17 cellular contexts compared by ENCODE assay signal in the genomic region with DNA sequence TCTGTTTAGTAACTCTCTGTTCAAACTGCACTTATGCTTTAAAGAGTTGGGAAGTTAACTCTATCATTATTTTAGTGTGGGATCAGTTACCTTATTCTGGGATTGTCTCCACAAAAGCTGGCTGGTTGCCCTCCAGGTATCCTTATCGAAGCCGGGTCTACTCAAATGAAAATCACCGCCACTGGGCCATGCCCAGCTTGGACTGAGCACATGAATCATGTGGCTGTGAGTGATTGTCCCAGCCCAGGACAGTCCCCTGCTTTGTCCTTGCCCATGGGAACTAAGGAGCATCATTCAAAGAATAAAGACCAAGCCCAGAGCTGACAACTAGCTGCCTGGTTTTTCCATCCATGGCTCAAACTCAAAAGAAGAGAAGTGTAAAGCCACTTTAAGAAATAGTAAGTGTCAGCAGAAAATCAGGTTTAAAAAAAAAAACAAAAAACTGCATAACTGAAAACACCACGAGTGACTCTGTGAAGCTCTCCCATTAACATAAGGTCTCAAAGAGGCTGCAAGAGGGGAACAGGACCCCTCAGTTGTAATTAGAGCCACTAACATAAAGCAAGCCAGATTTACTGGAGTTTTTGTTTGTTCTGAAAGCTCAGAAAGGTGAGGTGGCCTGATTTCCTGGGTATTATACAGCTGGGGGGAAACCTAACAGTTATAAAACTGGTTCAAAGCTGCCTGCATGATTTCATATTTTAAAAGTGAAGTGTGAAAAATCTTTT.
A peak's percentile ranks its signal among the peaks of the same experiment; 100 is the strongest.
DNase-seq lines count a peak whose midpoint lies in the region; ATAC-seq and TF ChIP-seq lines count a peak whose summit lies in the region.
"Had no signal": no experiment of that assay in that cellular context is flagged by ENCODE, and none has a peak within 500 bp of the region (broad histone marks: within the 10 kb centered on the region; RNA-seq: fewer than 3 reads in every experiment).

No MANE protein-coding gene starts in this region.

- CTCF ChIA-PET in CD8-positive, alpha-beta T cell (lab: Charles Lee) = interaction anchor here (1.0 to 3.2 kb wide), 4 partner anchors 18 to 390 kb away, joined by 3 to 11 read pairs (median 4); no protein-coding TSS in a partner anchor
- CTCF ChIA-PET in PC-3 (lab: Charles Lee) = no interaction called here

- BruUV-seq in PC-3 (replicated peaks; lab: Mats Ljungman, UMichigan) = no TSS peak

- H4K20me1 ChIP-seq in GM23338 (replicated peaks; ENCODE audit: insufficient read depth) = no peaks in the 10 kb centered on the region
- no peaks in the 10 kb centered on the region for H4K20me1 ChIP-seq in PC-3 (ENCODE audit: low read length)
- H4K20me1 ChIP-seq in neural progenitor cell (ENCODE audit: low read depth) = no peaks in the 10 kb centered on the region

- H3K4me3 ChIP-seq in CD8-positive, alpha-beta T cell (ENCODE audit: low read depth, low read length) = no peak overlapping the region
- no peak overlapping the region for H3K4me3 ChIP-seq in GM23338
- no peak overlapping the region for H3K4me3 ChIP-seq in PC-3 (ENCODE audit: low read length)
- no peak overlapping the region for H3K4me3 ChIP-seq in neural progenitor cell
- H3K4me3 ChIP-seq in aorta (ENCODE audit: low read length in 2 of 2) = no peak overlapping the region
- H3K4me3 ChIP-seq: HAP-1 had no signal

- H3F3A ChIP-seq in GM23338 (replicated peaks; ENCODE audit: low read depth) (no peaks in the 10 kb centered on the region), PC-3 (ENCODE audit: low read length, unreplicated experiment) (no peaks in the 10 kb centered on the region), neural progenitor cell (ENCODE audit: low read depth) (no peaks in the 10 kb centered on the region)

- H3K4me3 Mint-ChIP-seq in CD8-positive, alpha-beta T cell = no peak overlapping the region
- H3K4me3 Mint-ChIP-seq in GM23338 (no peak overlapping the region), neural progenitor cell (no peak overlapping the region)

- H3K9me3 Mint-ChIP-seq in CD8-positive, alpha-beta T cell = no peaks in the 10 kb centered on the region
- H3K9me3 Mint-ChIP-seq in GM23338 = no peaks in the 10 kb centered on the region
- H3K9me3 Mint-ChIP-seq in neural progenitor cell = no peaks in the 10 kb centered on the region

- no peaks in the 10 kb centered on the region for H3K79me2 ChIP-seq in GM23338 (replicated peaks; ENCODE audit: insufficient read depth)
- no peaks in the 10 kb centered on the region for H3K79me2 ChIP-seq in PC-3 (ENCODE audit: low read length)
- no peaks in the 10 kb centered on the region for H3K79me2 ChIP-seq in neural progenitor cell (ENCODE audit: low read depth)

- intact Hi-C loops in CD8-positive, alpha-beta T cell (cut with DNase I, micrococcal nuclease) = no loop called here
- intact Hi-C loops in PC-3 (cut with micrococcal nuclease) (no loop called here), aorta (cut with DNase I) (no loop called here)

- H3K4me1 ChIP-seq in CD8-positive, alpha-beta T cell (ENCODE audit: insufficient read depth, low read length) = peaks cover 32% of the 10 kb centered on the region
- peaks cover 3% of the 10 kb centered on the region for H3K4me1 ChIP-seq in GM23338 (ENCODE audit: insufficient read depth)
- H3K4me1 ChIP-seq in PC-3 (ENCODE audit: insufficient read depth, low read length) = peaks cover 7% of the 10 kb centered on the region; the same call in 1 of the 2 replicates
- peaks cover 18% of the 10 kb centered on the region for H3K4me1 ChIP-seq in neural progenitor cell
- no peaks in the 10 kb centered on the region for H3K4me1 ChIP-seq in aorta (ENCODE audit: control insufficient read depth in 1 of 2, insufficient read depth in 2 of 2, low read length in 2 of 2)

- no peak overlapping the region for H3K4me2 ChIP-seq in GM23338
- no peak overlapping the region for H3K4me2 ChIP-seq in PC-3 (ENCODE audit: low read length)
- no peak overlapping the region for H3K4me2 ChIP-seq in neural progenitor cell

- peak overlapping the region; percentile 81; the same call in 1 of the 2 replicates for H2AFZ ChIP-seq in GM23338
- no peak overlapping the region for H2AFZ ChIP-seq in PC-3 (ENCODE audit: low read length)
- no peak overlapping the region for H2AFZ ChIP-seq in neural progenitor cell (replicated peaks)

- peaks cover 41% of the 10 kb centered on the region for H3K4me1 Mint-ChIP-seq in CD8-positive, alpha-beta T cell (ENCODE audit: low read depth)
- peaks cover 26% of the 10 kb centered on the region for H3K4me1 Mint-ChIP-seq in GM23338
- H3K4me1 Mint-ChIP-seq in neural progenitor cell = peaks cover 11% of the 10 kb centered on the region

- H3K36me3 ChIP-seq in CD8-positive, alpha-beta T cell (ENCODE audit: insufficient read depth, low read length) = no peaks in the 10 kb centered on the region
- H3K36me3 ChIP-seq in GM23338 (ENCODE audit: insufficient read depth) (no peaks in the 10 kb centered on the region), PC-3 (ENCODE audit: low read depth, low read length) (no peaks in the 10 kb centered on the region), neural progenitor cell (no peaks in the 10 kb centered on the region), aorta (ENCODE audit: control insufficient read depth in 1 of 2, insufficient read depth in 2 of 2, low read length in 1 of 2) (no peaks in the 10 kb centered on the region)
- H3K36me3 ChIP-seq: HAP-1 had no signal

- peak overlapping the region; percentile 50 for H3K27ac Mint-ChIP-seq in CD8-positive, alpha-beta T cell
- no peak overlapping the region for H3K27ac Mint-ChIP-seq in GM23338
- peak overlapping the region; percentile 36 for H3K27ac Mint-ChIP-seq in neural progenitor cell

- POLR2A ChIA-PET in CD8-positive, alpha-beta T cell (lab: Charles Lee) = no interaction called here
- POLR2A ChIA-PET in PC-3 (lab: Charles Lee; ENCODE audit: unreplicated experiment) = interaction anchor here (0.6 kb wide), 1 partner anchor 424 kb away, joined by 3 read pairs; no protein-coding TSS in a partner anchor

- H3K27me3 ChIP-seq in CD8-positive, alpha-beta T cell (ENCODE audit: insufficient read depth, low read length) = no peaks in the 10 kb centered on the region
- H3K27me3 ChIP-seq in GM23338 (ENCODE audit: insufficient read depth) (no peaks in the 10 kb centered on the region), PC-3 (ENCODE audit: low read length) (no peaks in the 10 kb centered on the region), neural progenitor cell (no peaks in the 10 kb centered on the region), aorta (ENCODE audit: control insufficient read depth in 1 of 2, insufficient read depth in 2 of 2, low read length in 1 of 2) (no peaks in the 10 kb centered on the region)

- peak in 1 of 7 experiments; percentile 31 for DNase-seq in CD8-positive, alpha-beta T cell
- DNase-seq in GM23338 (ENCODE audit: low spot score) = no peak
- DNase-seq in PC-3 = no peak
- DNase-seq in neural progenitor cell (ENCODE audit: low spot score) = no peak
- no peak for DNase-seq in aorta
- DNase-seq in NCI-H1436 (lab: John Stamatoyannopoulos, UW) = no peak
- DNase-seq: ACHN, DMS79 treated with DMSO at 0.1 percent for 48 hours, KG1, NCI-H1417 treated with DMSO at 0.1 percent for 48 hours, NCI-H1930, NCI-H2171 treated with DMSO at 0.1 percent for 48 hours, NCI-H446, NCI-H526 treated with DMSO at 0.1 percent for 48 hours, Right ventricle myocardium superior had no signal

- H3K9me3 ChIP-seq in CD8-positive, alpha-beta T cell (ENCODE audit: low read length) = no peaks in the 10 kb centered on the region
- H3K9me3 ChIP-seq in PC-3 (ENCODE audit: low read length) = no peaks in the 10 kb centered on the region
- no peaks in the 10 kb centered on the region for H3K9me3 ChIP-seq in neural progenitor cell (ENCODE audit: low read depth)
- no peaks in the 10 kb centered on the region for H3K9me3 ChIP-seq in aorta (ENCODE audit: control insufficient read depth, low read length)
- H3K9me3 ChIP-seq: HAP-1 had no signal

- WGBS in aorta, 2 donors = 68 to 69% methylated on average over 4 of the region's 4 CpGs

- no peak for ATAC-seq in CD8-positive, alpha-beta T cell
- ATAC-seq in GM23338 (no peak), PC-3 (peak; percentile 60), HG03469 (IDR thresholded peaks at IDR 0.05; ENCODE audit: unreplicated experiment) (no peak), aorta (ENCODE audit: low FRiP score) (no peak)

- H3K9me2 ChIP-seq in GM23338 (ENCODE audit: insufficient read depth) (no peaks in the 10 kb centered on the region), PC-3 (replicated peaks; ENCODE audit: low read length) (no peaks in the 10 kb centered on the region)

- H3K36me3 Mint-ChIP-seq in CD8-positive, alpha-beta T cell = no peaks in the 10 kb centered on the region
- H3K36me3 Mint-ChIP-seq in GM23338 (ENCODE audit: low read depth) (no peaks in the 10 kb centered on the region), neural progenitor cell (peaks cover 2% of the 10 kb centered on the region)

- no peak for TF ChIP-seq CTCF in CD8-positive, alpha-beta T cell (IDR thresholded peaks at IDR 0.05)
- TF ChIP-seq CTCF in GM23338 (conservative IDR thresholded peaks at IDR 0.05; ENCODE audit: low read depth in 2 of 2) = no peak
- no peak for TF ChIP-seq CTCF in PC-3 (conservative IDR thresholded peaks at IDR 0.05; ENCODE audit: low read depth, low read length)
- no peak for TF ChIP-seq CTCF in neural progenitor cell (IDR thresholded peaks at IDR 0.05)

- H3K27me3 Mint-ChIP-seq in CD8-positive, alpha-beta T cell (ENCODE audit: low read depth) = no peaks in the 10 kb centered on the region
- H3K27me3 Mint-ChIP-seq in GM23338 (ENCODE audit: insufficient read depth, low read depth, poor library complexity) (peaks cover 7% of the 10 kb centered on the region), neural progenitor cell (ENCODE audit: insufficient read depth, low read depth) (peaks cover 5% of the 10 kb centered on the region)

- H3K9ac ChIP-seq in PC-3 (ENCODE audit: low read length) (no peak overlapping the region), neural progenitor cell (no peak overlapping the region)

- H3K27ac ChIP-seq in CD8-positive, alpha-beta T cell (ENCODE audit: low read depth, low read length) = no peak overlapping the region
- no peak overlapping the region for H3K27ac ChIP-seq in GM23338 (ENCODE audit: low read depth)
- no peak overlapping the region for H3K27ac ChIP-seq in PC-3 (ENCODE audit: low read length)
- H3K27ac ChIP-seq in neural progenitor cell = no peak overlapping the region
- no peak overlapping the region for H3K27ac ChIP-seq in aorta (ENCODE audit: low read depth in 1 of 2, low read length in 2 of 2)

TF ChIP-seq in GM23338, 12 proteins besides CTCF, POLR2A, EP300 and RAD21 (continues in another document):
- no peak for TF ChIP-seq POLR2AphosphoS5 (IDR thresholded peaks at IDR 0.05; ENCODE audit: low read depth)
